ENCODE assay signal across 5 cellular contexts in the genomic region with DNA sequence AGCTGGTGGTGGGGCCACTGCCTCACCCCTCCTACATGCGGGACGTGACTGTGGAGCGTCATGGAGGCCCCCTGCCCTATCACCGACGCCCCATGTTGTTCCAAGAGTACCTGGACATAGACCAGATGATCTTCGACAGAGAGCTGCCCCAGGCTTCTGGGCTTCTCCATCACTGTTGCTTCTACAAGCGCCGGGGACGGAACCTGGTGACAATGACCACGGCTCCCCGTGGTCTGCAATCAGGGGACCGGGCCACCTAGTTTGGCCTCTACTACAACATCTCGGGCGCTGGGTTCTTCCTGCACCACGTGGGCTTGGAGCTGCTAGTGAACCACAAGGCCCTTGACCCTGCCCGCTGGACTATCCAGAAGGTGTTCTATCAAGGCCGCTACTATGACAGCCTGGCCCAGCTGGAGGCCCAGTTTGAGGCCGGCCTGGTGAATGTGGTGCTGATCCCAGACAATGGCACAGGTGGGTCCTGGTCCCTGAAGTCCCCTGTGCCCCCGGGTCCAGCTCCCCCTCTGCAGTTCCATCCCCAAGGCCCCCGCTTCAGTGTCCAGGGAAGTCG. TPM values are rescaled to one million over a fixed set of nuclear protein-coding genes. Genes with fewer than 3 reads are reported as not detected.
"Had no signal": no experiment of that assay in that cellular context is flagged by ENCODE, and none has a peak within 500 bp of the region (broad histone marks: within the 10 kb centered on the region; RNA-seq: fewer than 3 reads in every experiment).

No MANE protein-coding gene starts in this region.

RNA-seq across cellular contexts. Expression of gene AOC3, which starts 16.8 kb away (rescaled TPM):
- total RNA-seq: SJSA1 had no signal

RNA-seq across cellular contexts. Expression of gene AOC2, which starts 23.4 kb away (rescaled TPM):
- total RNA-seq: M059J had no signal

RNA-seq across cellular contexts. Expression of gene G6PC1, which starts 32.8 kb away (rescaled TPM):
- total RNA-seq: M059J, PC-3, Right ventricle myocardium superior, SJSA1 had no signal
- polyA plus RNA-seq: SK-N-SH had no signal
